ENCODE assay signal across 9 cellular contexts in the genomic region with DNA sequence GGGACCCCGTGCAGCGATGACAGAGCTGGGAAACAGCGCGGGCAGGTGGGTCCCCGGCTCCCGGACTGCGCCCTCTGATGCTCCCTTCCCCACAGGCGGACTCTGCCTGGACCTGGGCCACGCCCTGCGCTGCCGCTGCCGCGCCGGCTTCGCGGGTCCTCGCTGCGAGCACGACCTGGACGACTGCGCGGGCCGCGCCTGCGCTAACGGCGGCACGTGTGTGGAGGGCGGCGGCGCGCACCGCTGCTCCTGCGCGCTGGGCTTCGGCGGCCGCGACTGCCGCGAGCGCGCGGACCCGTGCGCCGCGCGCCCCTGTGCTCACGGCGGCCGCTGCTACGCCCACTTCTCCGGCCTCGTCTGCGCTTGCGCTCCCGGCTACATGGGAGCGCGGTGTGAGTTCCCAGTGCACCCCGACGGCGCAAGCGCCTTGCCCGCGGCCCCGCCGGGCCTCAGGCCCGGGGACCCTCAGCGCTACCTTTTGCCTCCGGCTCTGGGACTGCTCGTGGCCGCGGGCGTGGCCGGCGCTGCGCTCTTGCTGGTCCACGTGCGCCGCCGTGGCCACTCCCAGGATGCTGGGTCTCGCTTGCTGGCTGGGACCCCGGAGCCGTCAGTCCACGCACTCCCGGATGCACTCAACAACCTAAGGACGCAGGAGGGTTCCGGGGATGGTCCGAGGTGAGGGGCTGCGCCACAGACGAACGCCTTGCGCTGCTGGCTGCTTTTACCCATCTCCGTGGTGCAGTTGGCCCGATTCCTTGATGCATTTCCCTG. TPM values are rescaled to one million over a fixed set of nuclear protein-coding genes. Genes with fewer than 3 reads are reported as not detected.
DNase-seq lines count a peak whose midpoint lies in the region; ATAC-seq and TF ChIP-seq lines count a peak whose summit lies in the region.
"Had no signal": no experiment of that assay in that cellular context is flagged by ENCODE, and none has a peak within 500 bp of the region (broad histone marks: within the 10 kb centered on the region; RNA-seq: fewer than 3 reads in every experiment).

No MANE protein-coding gene starts in this region.

- H3K36me3 Mint-ChIP-seq in nephron (ENCODE audit: low read depth): no peaks in the 10 kb centered on the region

- peaks cover 6% of the 10 kb centered on the region for H3K4me1 Mint-ChIP-seq in nephron

- intact Hi-C loops in heart right ventricle (cut with DNase I) (no loop called here), Right ventricle myocardium inferior (cut with DNase I) (no loop called here), thyroid gland (cut with DNase I) (no loop called here)

- peaks cover 0 to 19% (median 9%) of the 10 kb centered on the region in 9 donors for H3K4me1 ChIP-seq in heart right ventricle
- peaks cover 5 to 13% of the 10 kb centered on the region in 2 donors for H3K4me1 ChIP-seq in thyroid gland
- H3K4me1 ChIP-seq in gastroesophageal sphincter: peaks cover 0 to 23% (median 0%) of the 10 kb centered on the region in 3 donors

- TF ChIP-seq CTCF in heart right ventricle (IDR thresholded peaks at IDR 0.05) (no peak), nephron (IDR thresholded peaks at IDR 0.05; ENCODE audit: unreplicated experiment in 3 of 3) (no peak), thyroid gland (IDR thresholded peaks at IDR 0.05) (no peak), gastroesophageal sphincter (IDR thresholded peaks at IDR 0.05) (no peak)

- H3K4me3 ChIP-seq in heart right ventricle: peak overlapping the region; percentile 21 to 55 (median 46)
- peak overlapping the region in 1 of 3 donors; percentile 28 for H3K4me3 ChIP-seq in thyroid gland (replicated peaks in 1 of 3)
- H3K4me3 ChIP-seq in gastroesophageal sphincter: peak overlapping the region in 1 of 2 donors; percentile 46

- no peak for TF ChIP-seq EP300 in gastroesophageal sphincter (IDR thresholded peaks at IDR 0.05)

- H3K27ac Mint-ChIP-seq in nephron: no peak overlapping the region

- no peaks in the 10 kb centered on the region for H3K9me3 Mint-ChIP-seq in nephron

- TF ChIP-seq POLR2A in thyroid gland (IDR thresholded peaks at IDR 0.05) (no peak), gastroesophageal sphincter (IDR thresholded peaks at IDR 0.05) (no peak)

- H3K36me3 ChIP-seq in heart right ventricle: no peaks in the 10 kb centered on the region
- no peaks in the 10 kb centered on the region for H3K36me3 ChIP-seq in thyroid gland
- H3K36me3 ChIP-seq in gastroesophageal sphincter: no peaks in the 10 kb centered on the region

- H3K27me3 ChIP-seq in heart right ventricle (peaks cover 19 to 95% (median 90%) of the 10 kb centered on the region in 7 donors), thyroid gland (peaks cover 5% of the 10 kb centered on the region), gastroesophageal sphincter (peaks cover 97% of the 10 kb centered on the region)

- H3K9me3 ChIP-seq in heart right ventricle (no peaks in the 10 kb centered on the region), thyroid gland (no peaks in the 10 kb centered on the region), gastroesophageal sphincter (peaks cover 0 to 6% (median 0%) of the 10 kb centered on the region in 3 donors)

- WGBS in heart right ventricle, 2 donors: 4 to 6% methylated on average over 93 to 96 of the region's 96 CpGs
- WGBS in thyroid gland, 2 donors: 2 to 5% methylated on average over 11 to 32 of the region's 96 CpGs
- 8% methylated on average over 19 of the region's 96 CpGs; no CpG with 5 or more reads in 1 of the 2 donors for WGBS in gastroesophageal sphincter (ENCODE audit: low coverage in 1 of 2), 2 donors

- no peak for DNase-seq in heart right ventricle
- DNase-seq in Right ventricle myocardium inferior (ENCODE audit: missing footprints): no peak
- peak; percentile 87 for DNase-seq in NCI-H2196 treated with DMSO at 0.1 percent for 48 hours (lab: John Stamatoyannopoulos, UW; ENCODE audit: unreplicated experiment)
- peak; percentile 66 to 71 for DNase-seq in activated CD4-positive, alpha-beta T cell treated with anti-CD3 and anti-CD28 coated beads, Interleukin-2, amount 50 U/mL, for 48 hours
- DNase-seq in epidermal melanocyte (ENCODE audit: insufficient read length, low spot score): peak; percentile 60
- DNase-seq in thyroid gland: peak; percentile 35 to 42

- H3K4me3 Mint-ChIP-seq in nephron: peak overlapping the region; percentile 74 to 83 (median 82)

- H3K27me3 Mint-ChIP-seq in nephron (ENCODE audit: low read depth): peaks cover 63% of the 10 kb centered on the region

- ATAC-seq in heart right ventricle (peak in 4 of 8 donors; percentile 18 to 57 (median 39)), Right ventricle myocardium inferior (no peak), gastroesophageal sphincter (no peak)

- H3K27ac ChIP-seq in heart right ventricle (no peak overlapping the region), thyroid gland (no peak overlapping the region), gastroesophageal sphincter (no peak overlapping the region)

RNA-seq across cellular contexts. Expression of a gene that starts 7.8 kb away (rescaled TPM):
- total RNA-seq in heart right ventricle: not detected
- not detected for polyA plus RNA-seq in heart right ventricle
- total RNA-seq in Right ventricle myocardium inferior: not detected
- 1 to 10 TPM; 2.5 to 4.4 (median 3.3) TPM for total RNA-seq in thyroid gland
- not detected for total RNA-seq in gastroesophageal sphincter
- total RNA-seq: renal cortical epithelial cell had no signal

RNA-seq across cellular contexts. Expression of a gene that starts 8.4 kb away (rescaled TPM):
- total RNA-seq in heart right ventricle (not detected), Right ventricle myocardium inferior (not detected), thyroid gland (under 1 TPM in 1 of 4 donors, not detected in 3; 0.56 TPM), gastroesophageal sphincter (not detected)
- polyA plus RNA-seq in heart right ventricle: not detected

RNA-seq across cellular contexts. Expression of a gene that starts 25.5 kb away (rescaled TPM):
- total RNA-seq in heart right ventricle (1 to 10 TPM; 2.2 to 4.7 (median 3.5) TPM), Right ventricle myocardium inferior (1.7 TPM), thyroid gland (1 to 10 TPM; 2.4 to 7.1 (median 4.4) TPM), gastroesophageal sphincter (1 to 10 TPM; 5.0 to 8.3 (median 6.5) TPM)
- 1 to 10 TPM; 1.8 to 2.8 TPM for polyA plus RNA-seq in heart right ventricle

RNA-seq across cellular contexts. Expression of a gene that starts 26.5 kb away (rescaled TPM):
- total RNA-seq in heart right ventricle: 100 to 1,000 TPM in 1 of 10 donors, 10 to 100 TPM in 9; 67.3 to 111 (median 78.9) TPM
- polyA plus RNA-seq in heart right ventricle: 100 to 1,000 TPM; 104 to 160 TPM
- 75.9 TPM for total RNA-seq in Right ventricle myocardium inferior
- total RNA-seq in thyroid gland: 10 to 100 TPM; 74.4 to 86.5 (median 84.5) TPM
- total RNA-seq in gastroesophageal sphincter: 10 to 100 TPM; 50.8 to 53.5 (median 52.4) TPM

RNA-seq across cellular contexts. Expression of a gene that starts 32.8 kb away (rescaled TPM):
- 10 to 100 TPM in 7 of 10 donors, 1 to 10 TPM in 3; 9.0 to 15.5 (median 11.4) TPM for total RNA-seq in heart right ventricle
- polyA plus RNA-seq in heart right ventricle: 10 to 100 TPM; 14.7 to 15.9 TPM
- 10.7 TPM for total RNA-seq in Right ventricle myocardium inferior
- total RNA-seq in thyroid gland: 10 to 100 TPM; 15.3 to 24.4 (median 19.8) TPM
- total RNA-seq in gastroesophageal sphincter: 10 to 100 TPM; 11.4 to 17.3 (median 14.7) TPM

Comparison
In these comparisons a context has a peak if more than half of its experiments do, and no peak if none do; other contexts are left out.
1. DNase-seq: peak in NCI-H2196 treated with DMSO at 0.1 percent for 48 hours (single experiment), activated CD4-positive, alpha-beta T cell treated with anti-CD3 and anti-CD28 coated beads, Interleukin-2, amount 50 U/mL, for 48 hours (2 of 2), epidermal melanocyte (single experiment) and thyroid gland (2 of 2); none in heart right ventricle (0 of 2) and Right ventricle myocardium inferior (single experiment).